ENCODE assay signal across 8 cellular contexts in the genomic region with DNA sequence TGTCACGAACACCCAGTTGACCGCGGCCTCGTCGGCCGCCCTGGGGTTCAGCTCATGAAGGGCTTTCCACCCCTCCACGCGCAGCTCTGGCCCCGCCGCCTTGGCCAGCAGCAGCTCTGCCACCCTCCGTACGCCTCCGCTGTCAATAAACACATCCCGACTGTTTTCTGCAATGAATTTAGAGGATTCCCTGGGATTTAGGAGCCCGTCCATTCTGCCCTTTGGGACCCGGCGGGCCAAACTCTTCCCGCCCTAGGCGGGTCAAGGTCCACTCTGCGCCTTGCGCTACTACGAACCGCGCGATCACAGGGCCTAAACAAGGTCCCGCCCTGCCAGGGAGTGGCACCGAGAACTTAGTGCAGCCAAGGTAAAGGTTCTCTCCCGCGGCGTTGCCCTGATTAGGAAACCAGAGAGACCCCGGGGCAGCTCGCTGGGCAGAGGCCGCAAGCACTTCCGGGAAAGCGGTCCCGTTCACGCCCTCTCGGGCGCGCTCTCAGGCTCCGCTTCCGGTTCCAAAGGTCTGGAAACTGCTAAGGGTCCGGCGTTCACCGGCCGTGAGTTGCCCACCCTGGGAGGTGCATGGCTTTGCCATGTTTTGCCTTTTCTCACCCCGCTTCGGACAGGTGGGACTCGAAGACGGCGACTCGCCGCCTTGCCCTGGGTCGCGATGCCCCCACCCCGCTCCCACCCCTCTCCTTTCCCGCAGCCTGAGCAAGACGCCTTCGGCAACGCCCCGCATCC. TPM values are rescaled to one million over a fixed set of nuclear protein-coding genes. Genes with fewer than 3 reads are reported as not detected.
DNase-seq lines count a peak whose midpoint lies in the region; ATAC-seq and TF ChIP-seq lines count a peak whose summit lies in the region.

No MANE protein-coding gene starts in this region.

- peak overlapping the region; percentile 35 to 95 (median 72) for H3K4me3 ChIP-seq in heart left ventricle

- no peak for TF ChIP-seq CTCF in heart left ventricle (IDR thresholded peaks at IDR 0.05)

- H3K27me3 ChIP-seq in heart left ventricle, result no peaks in the 10 kb centered on the region

- 2 to 8% (median 2%) methylated on average over 39 to 61 of the region's 61 CpGs for WGBS in heart left ventricle, 4 donors

- DNase-seq in COLO668 (lab: John Stamatoyannopoulos, UW; ENCODE audit: unreplicated experiment), result peak; percentile 82
- peak; percentile 86 for DNase-seq in RKO (ENCODE audit: low spot score)
- peak; percentile 58 for DNase-seq in activated naive CD4-positive, alpha-beta T cell treated with anti-CD3 and anti-CD28 coated beads, Interleukin-2, amount 50 U/mL, for 16 hours
- peak; percentile 78 to 88 (median 84) for DNase-seq in heart left ventricle
- DNase-seq in posterior cingulate gyrus, result peak; percentile 60 to 95 (median 72)
- no peak for DNase-seq in NCI-H526 treated with DMSO at 0.1 percent for 48 hours (lab: John Stamatoyannopoulos, UW)

- H3K36me3 ChIP-seq in heart left ventricle, result peaks cover 0 to 36% (median 28%) of the 10 kb centered on the region in 9 donors

- no peaks in the 10 kb centered on the region for H3K9me3 ChIP-seq in heart left ventricle

- peak in 1 of 2 donors; percentile 14 for TF ChIP-seq POLR2A in heart left ventricle (IDR thresholded peaks at IDR 0.05)

- intact Hi-C loops in heart left ventricle (cut with DNase I), result loop anchor here in 3 of 10 donors (1.0 to 10.0 kb wide), 4 partner anchors 24 to 218 kb away; partner anchors contain the start of genes HNRNPK (in 1 of the 3) and RMI1 (in 1 of the 3)
- intact Hi-C loops in posterior cingulate gyrus (cut with DNase I), result loop anchor here (1.0 kb wide), 1 partner anchor 25 kb away; no protein-coding TSS in a partner anchor

- ATAC-seq in GM19372 (IDR thresholded peaks at IDR 0.05; ENCODE audit: low read depth, unreplicated experiment) (peak; percentile 81), HG03520 (IDR thresholded peaks at IDR 0.05; ENCODE audit: unreplicated experiment) (peak; percentile 80), heart left ventricle (peak; percentile 86 to 96 (median 94))

- H3K4me1 ChIP-seq in heart left ventricle, result peaks cover 0 to 21% (median 11%) of the 10 kb centered on the region in 12 donors

- H3K27ac ChIP-seq in heart left ventricle, result peak overlapping the region; percentile 19 to 93 (median 82)

RNA-seq across cellular contexts. Expression of gene HNRNPK, which starts 23.6 kb away (rescaled TPM):
- 100 to 1,000 TPM; 278 to 388 (median 322) TPM for total RNA-seq in heart left ventricle
- 100 to 1,000 TPM; 127 to 294 TPM for polyA plus RNA-seq in heart left ventricle

RNA-seq across cellular contexts. Expression of gene RMI1, which starts 24.1 kb away (rescaled TPM):
- 1 to 10 TPM; 2.4 to 9.9 (median 5.9) TPM for total RNA-seq in heart left ventricle
- 1 to 10 TPM; 1.6 to 4.4 TPM for polyA plus RNA-seq in heart left ventricle

RNA-seq across cellular contexts. Expression of gene KIF27, which starts 35.2 kb away (rescaled TPM):
- 1 to 10 TPM; 2.5 to 4.2 (median 3.2) TPM for total RNA-seq in heart left ventricle
- polyA plus RNA-seq in heart left ventricle, result under 1 TPM; 0.53 to 0.62 TPM
